ENCODE assay signal across 30 cellular contexts in genomic region chr6:92047152-92047551, GRCh38.
"Had no signal": no experiment of that assay in that cellular context is flagged by ENCODE, and none has a peak within 500 bp of the region (broad histone marks: within the 10 kb centered on the region; RNA-seq: fewer than 3 reads in every experiment).

No MANE protein-coding gene starts in this region.

- H3K4me1 ChIP-seq: esophagus squamous epithelium, heart right ventricle, left lung, right lobe of liver, stomach, thyroid gland, vagina had no signal

- H3K27ac Mint-ChIP-seq: immature natural killer cell; natural killer cell treated with Interleukin-12 subunit alpha and Interleukin-12 subunit beta and Interleukin-15 and Interleukin-18, amount 100 ng/mL, for 72 hours; progenitor cell of endocrine pancreas had no signal

- H3K36me3 ChIP-seq: esophagus squamous epithelium, heart right ventricle, left lung, ovary, right lobe of liver, stomach, thyroid gland, vagina had no signal

- FAIRE-seq: endometrium had no signal

- H3K27ac ChIP-seq: coronary artery, esophagus squamous epithelium, heart right ventricle, left lung, ovary, right lobe of liver, stomach, thyroid gland, vagina had no signal

- H3K27me3 Mint-ChIP-seq: natural killer cell treated with Interleukin-12 subunit alpha and Interleukin-12 subunit beta and Interleukin-15 and Interleukin-18, amount 100 ng/mL, for 72 hours; progenitor cell of endocrine pancreas had no signal

- DNase-seq: dermis blood vessel endothelial cell; effector memory CD4-positive, alpha-beta T cell; erythroblast; esophagus squamous epithelium; foreskin melanocyte; glutamatergic neuron; heart right ventricle; hypothalamus; immature natural killer cell; islet precursor cell; kidney glomerular epithelial cell; left lung; mesenchymal stem cell; occipital lobe; ovary; right lobe of liver; small intestine; stimulated activated CD4-positive, alpha-beta T cell treated with anti-CD3 and anti-CD28 coated beads, Interleukin-12 subunit alpha, Interleukin-12 subunit beta, amount 100 ng/mL, for 4 hours; stimulated activated CD4-positive, alpha-beta T cell treated with anti-CD3 and anti-CD28 coated beads, Interleukin-1b, Interleukin-23, amount 100 ng/mL, for 48 hours; stimulated activated CD4-positive, alpha-beta T cell treated with anti-CD3 and anti-CD28 coated beads, Interleukin-4, amount 100 ng/mL, for 1 hour; stimulated activated CD8-positive, alpha-beta memory T cell treated with anti-CD3 and anti-CD28 coated beads, Interleukin-4, amount 100 ng/mL, for 48 hours; stimulated activated naive CD4-positive, alpha-beta T cell treated with Interleukin-2 at 50 U/mL for 16 hours; stomach; thyroid gland; trophoblast cell had no signal

- H3K36me3 Mint-ChIP-seq: natural killer cell treated with Interleukin-12 subunit alpha and Interleukin-12 subunit beta and Interleukin-15 and Interleukin-18, amount 100 ng/mL, for 72 hours had no signal

- H3K4me3 ChIP-seq: coronary artery, esophagus squamous epithelium, heart right ventricle, left lung, ovary, right lobe of liver, stomach, thyroid gland, vagina had no signal

- H3K4me1 Mint-ChIP-seq: immature natural killer cell had no signal

- ATAC-seq: heart right ventricle; left lung; natural killer cell treated with Interleukin-12 subunit alpha and Interleukin-12 subunit beta and Interleukin-15 and Interleukin-18, amount 100 ng/mL, for 72 hours; right lobe of liver had no signal

- H3K27me3 ChIP-seq: esophagus squamous epithelium, heart right ventricle, left lung, ovary, right lobe of liver, stomach, thyroid gland, vagina had no signal

- H3K4me3 Mint-ChIP-seq: immature natural killer cell; natural killer cell treated with Interleukin-12 subunit alpha and Interleukin-12 subunit beta and Interleukin-15 and Interleukin-18, amount 100 ng/mL, for 72 hours had no signal

- H3K9me3 ChIP-seq: esophagus squamous epithelium, heart right ventricle, left lung, ovary, right lobe of liver, stomach, thyroid gland, vagina had no signal
